In the genomic region with DNA sequence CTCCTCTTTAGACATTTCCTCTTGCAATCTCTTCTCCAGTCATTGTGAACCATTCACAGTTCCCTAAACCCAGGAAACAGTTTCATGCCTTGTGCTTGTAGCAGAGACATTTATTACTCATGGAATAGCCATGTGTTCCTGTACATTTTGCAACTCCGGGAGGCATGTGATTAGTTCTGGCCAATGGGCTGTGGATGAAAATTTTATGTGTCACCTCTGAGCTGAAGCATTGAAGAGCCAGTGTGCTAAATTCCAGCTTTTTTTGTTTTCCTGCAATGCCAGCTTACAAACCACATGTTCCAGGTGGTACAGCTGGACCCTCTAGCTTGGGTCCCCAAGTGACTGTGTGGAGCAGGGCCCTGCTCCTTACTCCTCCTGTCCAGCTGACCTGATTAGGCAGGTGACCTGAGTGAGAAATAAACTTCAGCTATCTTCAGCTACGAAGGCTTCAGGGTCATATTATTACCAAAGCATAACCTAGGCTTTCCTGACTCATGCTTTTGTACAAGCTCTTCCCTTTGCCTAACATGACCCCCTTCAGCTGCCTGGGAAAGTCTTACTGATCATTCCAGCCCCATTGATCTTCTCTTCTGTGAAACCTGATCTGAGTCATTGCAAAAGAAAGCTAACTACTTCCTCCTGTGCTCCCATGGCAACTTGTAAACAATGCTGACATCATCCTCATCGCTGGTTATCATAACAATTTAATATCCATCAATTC, we compare ENCODE assay signal across 8 cellular contexts.
DNase-seq lines count a peak whose midpoint lies in the region; ATAC-seq and TF ChIP-seq lines count a peak whose summit lies in the region.

No MANE protein-coding gene starts in this region.

- peak overlapping the region in 3 of 4 donors; percentile 50 to 58 (median 54) for H3K27ac ChIP-seq in esophagus muscularis mucosa (replicated peaks in 1 of 4)
- H3K27ac ChIP-seq in neuronal stem cell (replicated peaks; ENCODE audit: low read length) = peak overlapping the region; percentile 41

- no peak overlapping the region for H2BK15ac ChIP-seq in neuronal stem cell (ENCODE audit: low read length)

- H3K36me3 ChIP-seq in esophagus muscularis mucosa = no peaks in the 10 kb centered on the region
- no peaks in the 10 kb centered on the region for H3K36me3 ChIP-seq in neuronal stem cell (replicated peaks in 1 of 2; ENCODE audit: control insufficient read depth in 2 of 2, insufficient read depth in 2 of 2, low read length in 2 of 2)

- H3K27me3 ChIP-seq in esophagus muscularis mucosa (no peaks in the 10 kb centered on the region), neuronal stem cell (ENCODE audit: control insufficient read depth in 3 of 3, insufficient read depth in 3 of 3, low read depth in 1 of 3, low read length in 3 of 3) (no peaks in the 10 kb centered on the region)

- H2BK5ac ChIP-seq in neuronal stem cell (ENCODE audit: low read length) = no peak overlapping the region

- H2BK12ac ChIP-seq in neuronal stem cell (ENCODE audit: low read length) = no peak overlapping the region

- H3K18ac ChIP-seq in neuronal stem cell (ENCODE audit: low read length) = no peak overlapping the region

- H2AFZ ChIP-seq in neuronal stem cell (ENCODE audit: low read length) = peak overlapping the region; percentile 32

- H3K4me3 ChIP-seq in esophagus muscularis mucosa (no peak overlapping the region), neuronal stem cell (ENCODE audit: low read length in 2 of 2) (no peak overlapping the region)

- 53% methylated on average over 3 of the region's 3 CpGs for WGBS in esophagus muscularis mucosa
- WGBS in neuronal stem cell (ENCODE audit: extremely low coverage in 2 of 2, insufficient read length in 2 of 2, insufficient replicate concordance in 1 of 2), 2 donors = no CpG with 5 or more reads among the region's 3 CpGs

- H4K91ac ChIP-seq in neuronal stem cell (ENCODE audit: low read depth, low read length, poor library complexity) = no peak overlapping the region

- H3K4me1 ChIP-seq in esophagus muscularis mucosa = peaks cover 9 to 29% (median 20%) of the 10 kb centered on the region in 4 donors
- H3K4me1 ChIP-seq in neuronal stem cell (ENCODE audit: control insufficient read depth in 2 of 2, insufficient read depth in 1 of 2, low read depth in 1 of 2, low read length in 2 of 2) = peaks cover 15 to 24% of the 10 kb centered on the region in 2 donors

- H4K8ac ChIP-seq in neuronal stem cell (ENCODE audit: low read depth, low read length) = no peak overlapping the region

- no peak for TF ChIP-seq POLR2A in esophagus muscularis mucosa (IDR thresholded peaks at IDR 0.05; ENCODE audit: low read depth)

- peak; percentile 17 for DNase-seq in stimulated activated CD4-positive, alpha-beta T cell treated with anti-CD3 and anti-CD28 coated beads, Interleukin-12 subunit alpha, Interleukin-12 subunit beta, amount 100 ng/mL, for 4 hours
- no peak for DNase-seq in stimulated activated CD4-positive, alpha-beta T cell treated with anti-CD3 and anti-CD28 coated beads, Interleukin-4, amount 100 ng/mL, for 1 hour
- peak; percentile 31 to 66 for DNase-seq in NCI-H2081 (lab: John Stamatoyannopoulos, UW)
- peak; percentile 40 for DNase-seq in activated CD4-positive, alpha-beta T cell treated with anti-CD3 and anti-CD28 coated beads, Interleukin-2, amount 50 U/mL, for 1 hour
- no peak for DNase-seq in esophagus muscularis mucosa (ENCODE audit: extremely low spot score)
- DNase-seq in neuronal stem cell (ENCODE audit: low spot score) = peak; percentile 15
- no peak for DNase-seq in retina

- H3K4ac ChIP-seq in neuronal stem cell (ENCODE audit: low read length) = no peak overlapping the region

- no peak overlapping the region for H2AK5ac ChIP-seq in neuronal stem cell (ENCODE audit: low read depth, low read length)

- intact Hi-C loops in esophagus muscularis mucosa (cut with DNase I) = no loop called here

- no peak for TF ChIP-seq CTCF in esophagus muscularis mucosa (IDR thresholded peaks at IDR 0.05)

- peak; percentile 76 for ATAC-seq in HG02943 (IDR thresholded peaks at IDR 0.05; ENCODE audit: low read depth, unreplicated experiment)

- H3K79me1 ChIP-seq in neuronal stem cell (ENCODE audit: low read depth, low read length) = no peaks in the 10 kb centered on the region

- no peak for TF ChIP-seq EP300 in esophagus muscularis mucosa (IDR thresholded peaks at IDR 0.05)

- H3K4me2 ChIP-seq in neuronal stem cell (ENCODE audit: insufficient read depth, low read length, poor library complexity, severe bottlenecking) = peak overlapping the region; percentile 21

- H2BK120ac ChIP-seq in neuronal stem cell (ENCODE audit: low read depth, low read length) = no peak overlapping the region

- H3K9me3 ChIP-seq in esophagus muscularis mucosa = peaks cover 0 to 4% (median 0%) of the 10 kb centered on the region in 4 donors
- H3K9me3 ChIP-seq in neuronal stem cell (replicated peaks in 1 of 2; ENCODE audit: control insufficient read depth in 2 of 2, insufficient read depth in 1 of 2, low read depth in 1 of 2, low read length in 2 of 2) = peaks cover 3 to 12% of the 10 kb centered on the region in 2 donors

- H3K9ac ChIP-seq in neuronal stem cell (ENCODE audit: low read depth, low read length, poor library complexity) = no peak overlapping the region

- no peak overlapping the region for H3K14ac ChIP-seq in neuronal stem cell (ENCODE audit: low read length)

- no peak overlapping the region for H3K23ac ChIP-seq in neuronal stem cell (ENCODE audit: low read depth, low read length, poor library complexity)

Comparison
In these comparisons a context has a peak if more than half of its experiments do, and no peak if none do; other contexts are left out.
1. DNase-seq: peak in stimulated activated CD4-positive, alpha-beta T cell treated with anti-CD3 and anti-CD28 coated beads, Interleukin-12 subunit alpha, Interleukin-12 subunit beta, amount 100 ng/mL, for 4 hours (single experiment), NCI-H2081 (2 of 2), activated CD4-positive, alpha-beta T cell treated with anti-CD3 and anti-CD28 coated beads, Interleukin-2, amount 50 U/mL, for 1 hour (single experiment) and neuronal stem cell (single experiment); none in stimulated activated CD4-positive, alpha-beta T cell treated with anti-CD3 and anti-CD28 coated beads, Interleukin-4, amount 100 ng/mL, for 1 hour (single experiment), esophagus muscularis mucosa (single experiment) and retina (single experiment).